ENCODE assay signal across 15 cellular contexts in the genomic region with DNA sequence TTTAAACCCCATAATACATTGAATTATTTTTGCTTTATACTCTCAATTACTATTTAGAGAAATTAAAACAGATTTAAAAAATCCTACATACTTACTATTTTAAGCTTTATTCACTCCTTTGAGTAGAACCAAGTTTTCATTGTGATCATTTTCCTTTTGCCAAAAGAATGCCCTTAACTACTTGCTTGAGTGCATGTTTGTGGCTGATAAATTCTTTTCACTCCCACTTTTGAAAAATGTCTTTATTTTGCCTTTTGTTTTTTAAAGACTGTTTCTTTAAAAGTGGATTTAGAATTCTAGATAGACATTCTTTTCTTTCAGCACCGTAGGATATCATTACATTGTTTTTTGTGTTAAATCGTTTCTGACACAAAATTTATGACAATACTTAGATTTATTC. TPM values are rescaled to one million over a fixed set of nuclear protein-coding genes. Genes with fewer than 3 reads are reported as not detected.
"Had no signal": no experiment of that assay in that cellular context is flagged by ENCODE, and none has a peak within 500 bp of the region (broad histone marks: within the 10 kb centered on the region; RNA-seq: fewer than 3 reads in every experiment).

No MANE protein-coding gene starts in this region.

- H3K27me3 ChIP-seq: uterus had no signal

- ATAC-seq: activated CD8-positive, alpha-beta T cell treated with anti-CD3 and anti-CD28 coated beads for 36 hours; activated T-cell treated with anti-CD3 and anti-CD28 coated beads, Interleukin-2, amount 50 U/mL, for 72 hours; effector memory CD8-positive, alpha-beta T cell; left lobe of liver; T-cell had no signal

- H3K4me3 ChIP-seq: skin epidermis, uterus had no signal

- H3K36me3 ChIP-seq: uterus, WERI-Rb-1 had no signal

- DNase-seq: activated CD4-positive, alpha-beta T cell treated with anti-CD3 and anti-CD28 coated beads for 4 hours; activated CD8-positive, alpha-beta memory T cell treated with anti-CD3 and anti-CD28 coated beads, Interleukin-2, amount 50 U/mL, for 4 hours; activated CD8-positive, alpha-beta T cell treated with anti-CD3 and anti-CD28 coated beads for 36 hours; activated gamma-delta T cell treated with Interleukin-2 at 50 U/mL for 16 hours; activated naive CD8-positive, alpha-beta T cell treated with anti-CD3 and anti-CD28 coated beads, Interleukin-2, amount 10 ng/mL, durations not matched to agents 7 days and 5 days; activated T-cell treated with anti-CD3 and anti-CD28 coated beads, Interleukin-2, amount 50 U/mL, for 72 hours; caudate nucleus; effector memory CD8-positive, alpha-beta T cell; T-cell; uterus; WERI-Rb-1 had no signal

- H3K27ac ChIP-seq: epithelial cell of prostate, skin epidermis, uterus, WERI-Rb-1 had no signal

- H3K4me1 ChIP-seq: uterus had no signal

- H3K9me3 ChIP-seq: uterus had no signal

RNA-seq across cellular contexts. Expression of a gene that starts 22.3 kb away (rescaled TPM):
- total RNA-seq: activated CD8-positive, alpha-beta T cell treated with anti-CD3 and anti-CD28 coated beads for 36 hours; activated naive CD8-positive, alpha-beta T cell treated with anti-CD3 and anti-CD28 coated beads, Interleukin-2, amount 10 ng/mL, durations not matched to agents 7 days and 5 days; activated T-cell treated with anti-CD3 and anti-CD28 coated beads, Interleukin-2, amount 50 U/mL, for 72 hours; T-cell had no signal
- polyA plus RNA-seq: neural cell had no signal
